In the genomic region with DNA sequence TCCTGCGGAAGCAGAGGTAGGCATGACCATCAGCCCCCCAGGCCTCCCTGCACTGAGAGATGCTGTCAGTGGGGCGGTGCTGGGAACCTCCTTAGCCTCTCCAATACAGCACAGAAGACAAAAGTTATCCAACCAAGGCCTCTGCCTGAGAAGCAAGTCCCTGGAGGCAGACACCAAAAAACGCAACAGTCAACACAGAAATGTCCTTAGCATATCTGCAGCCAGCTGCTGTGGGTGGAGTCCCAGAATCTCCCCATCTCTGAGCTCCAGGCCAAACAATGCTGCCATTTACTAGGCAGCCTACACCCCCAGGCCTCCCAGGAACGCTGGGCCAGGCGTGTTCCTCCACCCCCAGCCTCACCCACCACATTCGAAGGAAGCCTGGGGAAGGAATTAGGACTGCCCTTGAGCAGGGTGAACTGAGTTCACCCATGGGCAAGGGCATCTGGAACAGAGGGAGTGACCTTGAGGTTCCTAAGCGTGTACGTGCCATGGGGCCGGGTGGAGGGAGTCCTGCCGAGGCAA, we compare ENCODE assay signal across 9 cellular contexts.
DNase-seq lines count a peak whose midpoint lies in the region; ATAC-seq and TF ChIP-seq lines count a peak whose summit lies in the region.
"Had no signal": no experiment of that assay in that cellular context is flagged by ENCODE, and none has a peak within 500 bp of the region (broad histone marks: within the 10 kb centered on the region; RNA-seq: fewer than 3 reads in every experiment).

No MANE protein-coding gene starts in this region.

- no peak overlapping the region for H3K4me3 ChIP-seq in mucosa of rectum (ENCODE audit: low read length in 2 of 2)

- H3K36me3 ChIP-seq in mucosa of rectum (ENCODE audit: control insufficient read depth in 2 of 2, insufficient read depth in 2 of 2, low read length in 2 of 2) = peaks cover 3 to 6% of the 10 kb centered on the region in 2 donors

- CTCF ChIA-PET in RWPE1 (lab: Yijun Ruan, JAX) = interaction anchor here (0.6 kb wide), 1 partner anchor 38 kb away, joined by 8 read pairs; no protein-coding TSS in a partner anchor

- peak overlapping the region; percentile 54 to 82 for H3K27ac ChIP-seq in mucosa of rectum (ENCODE audit: low read depth in 2 of 2, low read length in 2 of 2)
- no peak overlapping the region for H3K27ac ChIP-seq in RWPE1

- H3K4me1 ChIP-seq in mucosa of rectum (ENCODE audit: control insufficient read depth in 2 of 2, insufficient read depth in 2 of 2, low read length in 2 of 2) = peaks cover 9 to 39% of the 10 kb centered on the region in 2 donors

- peak; percentile 85 for ATAC-seq in HG02610 (IDR thresholded peaks at IDR 0.05; ENCODE audit: unreplicated experiment)

- DNase-seq in EH (ENCODE audit: low read depth) = peak; percentile 21
- peak in 31 of 56 donors; percentile 10 to 65 (median 35) for DNase-seq in amygdala (lab: John Stamatoyannopoulos, UW)
- no peak for DNase-seq in RWPE1 (ENCODE audit: low spot score)
- DNase-seq in SHP77 (lab: John Stamatoyannopoulos, UW) = no peak
- DNase-seq in NCI-H2227 treated with DMSO at 0.1 percent for 48 hours (lab: John Stamatoyannopoulos, UW) = no peak
- no peak for DNase-seq in NCI-H1048 (lab: John Stamatoyannopoulos, UW)
- DNase-seq: stimulated activated CD4-positive, alpha-beta T cell treated with anti-CD3 and anti-CD28 coated beads, Interleukin-12 subunit alpha, Interleukin-12 subunit beta, amount 100 ng/mL, for 4 hours had no signal

- POLR2A ChIA-PET in RWPE1 (lab: Yijun Ruan, JAX; ENCODE audit: low non-redundant PET) = no interaction called here

- no peaks in the 10 kb centered on the region for H3K9me3 ChIP-seq in mucosa of rectum (ENCODE audit: control insufficient read depth in 2 of 2, low read length in 2 of 2)

- H3K9ac ChIP-seq in mucosa of rectum (ENCODE audit: low read depth in 1 of 2, low read length in 2 of 2) = no peak overlapping the region

- no peaks in the 10 kb centered on the region for H3K27me3 ChIP-seq in mucosa of rectum (ENCODE audit: control insufficient read depth in 2 of 2, insufficient read depth in 2 of 2, low read length in 2 of 2)

- TF ChIP-seq CTCF in RWPE1 (conservative IDR thresholded peaks at IDR 0.05; ENCODE audit: low read depth) = no peak

Comparison
In these comparisons a context has a peak if more than half of its experiments do, and no peak if none do; other contexts are left out.
1. DNase-seq: peak in EH (single experiment) and amygdala (31 of 56); none in RWPE1 (single experiment), SHP77 (0 of 2), NCI-H2227 treated with DMSO at 0.1 percent for 48 hours (single experiment) and NCI-H1048 (single experiment).